Comparison of ENCODE assay signal across 29 cellular contexts in the genomic region with DNA sequence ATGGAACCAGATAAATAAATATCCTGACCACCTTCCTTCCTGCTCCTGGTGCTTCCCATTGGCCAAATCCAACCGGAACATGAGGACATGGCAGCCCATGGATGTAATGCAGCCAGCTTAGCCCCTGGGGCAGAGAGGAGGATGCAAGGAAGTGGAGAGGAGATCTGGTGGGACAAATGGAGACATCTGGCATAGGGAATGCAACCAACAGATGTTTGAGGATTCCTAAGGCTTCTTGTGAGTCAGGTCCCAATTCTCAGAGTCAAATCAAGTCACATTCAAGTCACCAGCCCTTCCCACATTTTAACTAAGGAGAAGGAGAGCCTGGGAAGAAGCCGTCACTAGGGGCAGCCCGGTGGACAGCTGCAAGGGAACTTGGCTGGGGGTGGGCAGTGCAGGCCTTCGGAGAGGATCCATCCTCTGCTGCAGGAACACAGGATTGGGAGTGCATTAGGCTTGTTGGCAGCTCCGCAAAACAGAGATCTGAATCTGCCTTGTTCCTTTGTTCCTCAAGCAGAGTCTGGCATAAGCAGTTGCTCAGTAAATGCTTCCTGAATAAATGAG.
"Had no signal": no experiment of that assay in that cellular context is flagged by ENCODE, and none has a peak within 500 bp of the region (broad histone marks: within the 10 kb centered on the region; RNA-seq: fewer than 3 reads in every experiment).

No MANE protein-coding gene starts in this region.

- H3K4me3 Mint-ChIP-seq: activated B cell treated with CpG ODN at 0.5 μM for 24 hours; activated CD8-positive, alpha-beta T cell treated with anti-CD3 and anti-CD28 coated beads for 36 hours; activated naive CD8-positive, alpha-beta T cell; activated T-cell treated with anti-CD3 and anti-CD28 coated beads, Interleukin-2, amount 50 U/mL, for 4 hours; activated T-helper 17 cell treated with anti-CD3 and anti-CD28 coated beads, Interleukin-2, amount 50 U/mL, for 72 hours; central memory CD8-positive, alpha-beta T cell; dendritic cell treated with granulocyte-macrophage colony-stimulating factor and Interleukin-4, amounts not matched to agents 40 ng/mL and 50 ng/mL, for 4 days had no signal

- H3K4me1 Mint-ChIP-seq: activated B cell treated with CpG ODN at 0.5 μM for 24 hours; activated T-helper 17 cell treated with anti-CD3 and anti-CD28 coated beads, Interleukin-2, amount 50 U/mL, for 72 hours; central memory CD8-positive, alpha-beta T cell had no signal

- DNase-seq: activated B cell treated with CpG ODN at 0.5 μM for 24 hours; activated CD4-positive, alpha-beta T cell treated with anti-CD3 and anti-CD28 coated beads for 48 hours; activated CD4-positive, alpha-beta T cell treated with anti-CD3 and anti-CD28 coated beads, Interleukin-2, amount 50 U/mL, for 1 hour; activated CD4-positive, alpha-beta T cell treated with anti-CD3 and anti-CD28 coated beads, Interleukin-2, amount 50 U/mL, for 48 hours; activated CD8-positive, alpha-beta memory T cell treated with anti-CD3 and anti-CD28 coated beads for 24 hours; activated CD8-positive, alpha-beta T cell treated with anti-CD3 and anti-CD28 coated beads for 36 hours; activated effector memory CD4-positive, alpha-beta T cell treated with Interleukin-2 at 50 U/mL for 16 hours; activated gamma-delta T cell treated with Interleukin-2 at 50 U/mL for 16 hours; activated naive CD4-positive, alpha-beta T cell treated with anti-CD3 and anti-CD28 coated beads, Interleukin-2, amount 50 U/mL, for 16 hours; activated naive CD4-positive, alpha-beta T cell treated with Interleukin-2 at 50 U/mL for 16 hours; activated T-cell treated with anti-CD3 and anti-CD28 coated beads, Interleukin-2, amount 50 U/mL, for 4 hours; amniotic stem cell; brain microvascular endothelial cell; effector memory CD4-positive, alpha-beta T cell; erythroblast; foreskin melanocyte; heart right ventricle; T-helper 2 cell had no signal

- ATAC-seq: activated CD4-positive, CD25-positive, alpha-beta regulatory T cell treated with anti-CD3 and anti-CD28 coated beads, Interleukin-2, amount 50 U/mL, for 24 hours; activated CD8-positive, alpha-beta T cell treated with anti-CD3 and anti-CD28 coated beads for 36 hours; activated T-cell treated with anti-CD3 and anti-CD28 coated beads, Interleukin-2, amount 50 U/mL, for 4 hours; activated T-helper 17 cell treated with anti-CD3 and anti-CD28 coated beads, Interleukin-2, amount 50 U/mL, for 72 hours; gastroesophageal sphincter had no signal

- H3K27me3 ChIP-seq: brain microvascular endothelial cell, esophagus muscularis mucosa, gastroesophageal sphincter had no signal

- FAIRE-seq: astrocyte, bronchial epithelial cell had no signal

- H3K4me3 ChIP-seq: coronary artery, dorsolateral prefrontal cortex, esophagus muscularis mucosa, gastroesophageal sphincter, heart right ventricle had no signal

- H3K9me3 Mint-ChIP-seq: activated T-cell treated with anti-CD3 and anti-CD28 coated beads, Interleukin-2, amount 50 U/mL, for 4 hours had no signal

- H3K36me3 ChIP-seq: brain microvascular endothelial cell, esophagus muscularis mucosa, gastroesophageal sphincter, heart right ventricle had no signal

- H3K27ac Mint-ChIP-seq: activated B cell treated with CpG ODN at 0.5 μM for 24 hours; activated CD8-positive, alpha-beta T cell treated with anti-CD3 and anti-CD28 coated beads for 36 hours; activated naive CD8-positive, alpha-beta T cell; activated T-helper 17 cell treated with anti-CD3 and anti-CD28 coated beads, Interleukin-2, amount 50 U/mL, for 72 hours; dendritic cell treated with granulocyte-macrophage colony-stimulating factor and Interleukin-4, amounts not matched to agents 40 ng/mL and 50 ng/mL, for 4 days had no signal

- H3K36me3 Mint-ChIP-seq: activated naive CD8-positive, alpha-beta T cell had no signal

- H3K27ac ChIP-seq: brain microvascular endothelial cell, coronary artery, esophagus muscularis mucosa, gastroesophageal sphincter, heart right ventricle had no signal

- H3K4me1 ChIP-seq: esophagus muscularis mucosa, gastroesophageal sphincter, heart right ventricle had no signal
